ENCODE assay signal across 18 cellular contexts in the genomic region with DNA sequence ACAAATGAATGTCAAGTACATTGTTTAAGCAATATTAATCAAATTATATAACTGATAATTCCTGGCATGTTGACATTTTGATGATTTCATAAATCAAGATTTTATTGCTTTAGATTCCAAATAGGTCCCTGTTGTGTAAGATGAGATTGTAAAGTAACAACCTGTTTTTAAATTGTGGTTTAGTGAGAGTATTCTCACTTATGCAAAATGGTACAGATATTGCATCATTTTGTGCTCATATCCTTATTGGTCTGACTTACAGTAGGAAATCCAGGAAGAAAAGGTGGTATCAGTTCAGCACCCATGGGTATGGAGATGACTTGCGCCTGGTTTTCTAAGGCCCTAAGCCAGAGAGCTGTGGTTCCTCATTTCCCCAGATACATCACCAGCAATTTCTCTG.
DNase-seq lines count a peak whose midpoint lies in the region; ATAC-seq, FAIRE-seq and TF ChIP-seq lines count a peak whose summit lies in the region.
"Had no signal": no experiment of that assay in that cellular context is flagged by ENCODE, and none has a peak within 500 bp of the region (broad histone marks: within the 10 kb centered on the region; RNA-seq: fewer than 3 reads in every experiment).

No MANE protein-coding gene starts in this region.

- no peak overlapping the region for H2AFZ ChIP-seq in HepG2 (ENCODE audit: low read length)

- H3K27ac Mint-ChIP-seq in stimulated activated naive B cell treated with anti-CD40 and anti-IgM and Interleukin-4, amounts not matched to agents 10 μg/mL and 1 μg/mL and 100 μg/mL, for 72 hours = no peak overlapping the region
- H3K27ac Mint-ChIP-seq: H9, T-helper 17 cell had no signal

- H3K9ac ChIP-seq in HepG2 (ENCODE audit: insufficient read depth, low read depth, low read length) = no peak overlapping the region

- H3K27me3 Mint-ChIP-seq in stimulated activated naive B cell treated with anti-CD40 and anti-IgM and Interleukin-4, amounts not matched to agents 10 μg/mL and 1 μg/mL and 100 μg/mL, for 72 hours = peaks cover 0 to 5% of the 10 kb centered on the region in 2 donors

- no peaks in the 10 kb centered on the region for H3K4me1 ChIP-seq in HepG2 (ENCODE audit: insufficient read depth, low read length)
- no peaks in the 10 kb centered on the region for H3K4me1 ChIP-seq in right lobe of liver
- H3K4me1 ChIP-seq: adrenal gland had no signal

- H3K9me3 ChIP-seq in HepG2 (ENCODE audit: low read length) (no peaks in the 10 kb centered on the region), right lobe of liver (no peaks in the 10 kb centered on the region)
- H3K9me3 ChIP-seq: adrenal gland had no signal

- in situ Hi-C loops in HepG2 (cut with HindIII; ENCODE audit: extremely low pct_ligation_motif_present, low pct_unique_long_range_greater_than_20kb) = loop anchor here (10.0 kb wide), 1 partner anchor 353 kb away; no protein-coding TSS in a partner anchor

- no peaks in the 10 kb centered on the region for H3K4me1 Mint-ChIP-seq in stimulated activated naive B cell treated with anti-CD40 and anti-IgM and Interleukin-4, amounts not matched to agents 10 μg/mL and 1 μg/mL and 100 μg/mL, for 72 hours
- H3K4me1 Mint-ChIP-seq: H9 had no signal

- no peak for TF ChIP-seq RAD21 in HepG2 (CRISPR knock-in tag; IDR thresholded peaks at IDR 0.05)

- H3K9me3 Mint-ChIP-seq in stimulated activated naive B cell treated with anti-CD40 and anti-IgM and Interleukin-4, amounts not matched to agents 10 μg/mL and 1 μg/mL and 100 μg/mL, for 72 hours = no peaks in the 10 kb centered on the region
- H3K9me3 Mint-ChIP-seq: H9 had no signal

- H3K4me2 ChIP-seq in HepG2 (ENCODE audit: low read depth, low read length) = no peak overlapping the region

- no peaks in the 10 kb centered on the region for H4K20me1 ChIP-seq in HepG2 (ENCODE audit: insufficient read depth, low read length)

- H3K36me3 ChIP-seq in HepG2 (replicated peaks in 1 of 2; ENCODE audit: control insufficient read depth in 1 of 2, insufficient read depth in 2 of 2, low read length in 2 of 2) (no peaks in the 10 kb centered on the region), right lobe of liver (no peaks in the 10 kb centered on the region)
- H3K36me3 ChIP-seq: adrenal gland had no signal

- no peak for TF ChIP-seq EP300 in HepG2 (IDR thresholded peaks at IDR 0.05; ENCODE audit: low read depth in 2 of 2, low read length in 2 of 2)
- no peak for TF ChIP-seq EP300 in HepG2 (CRISPR knock-in tag; IDR thresholded peaks at IDR 0.05; ENCODE audit: borderline replicate concordance)

- POLR2A ChIA-PET in HepG2 (lab: Yijun Ruan, JAX) = no interaction called here

- FAIRE-seq in HepG2 (lab: Jason Lieb, UNC) = no peak
- FAIRE-seq: islet of Langerhans had no signal

- BruUV-seq in HepG2 (replicated peaks; lab: Mats Ljungman, UMichigan) = no TSS peak

- H3K79me2 ChIP-seq in HepG2 (ENCODE audit: insufficient read depth, low read length) = no peaks in the 10 kb centered on the region

- H3K27ac ChIP-seq in HepG2 (ENCODE audit: extremely low read length, insufficient read depth, low read length) (no peak overlapping the region), right lobe of liver (no peak overlapping the region)
- H3K27ac ChIP-seq: adrenal gland had no signal

- WGBS in HepG2 (ENCODE audit: low lambda C conversion rate) = 64% methylated on average over 1 of the region's 1 CpG
- WGBS in right lobe of liver (ENCODE audit: insufficient coverage, low coverage, low lambda C conversion rate, missing lambda C conversion rate) = 90% methylated on average over 1 of the region's 1 CpG

- ATAC-seq in HepG2 (no peak), right lobe of liver (no peak), HG02938 (IDR thresholded peaks at IDR 0.05; ENCODE audit: unreplicated experiment) (peak; percentile 46), GM21786 (IDR thresholded peaks at IDR 0.05; ENCODE audit: unreplicated experiment) (no peak)
- ATAC-seq in stimulated activated naive B cell treated with anti-CD40 and anti-IgM and Interleukin-4, amounts not matched to agents 10 μg/mL and 1 μg/mL and 100 μg/mL, for 72 hours (replicated peaks) = peak; percentile 31 to 78
- ATAC-seq: T-helper 17 cell had no signal

- no peak for TF ChIP-seq POLR2A in HepG2 (IDR thresholded peaks at IDR 0.05; ENCODE audit: insufficient read depth in 1 of 2, low read depth in 2 of 2, low read length in 2 of 2)
- TF ChIP-seq POLR2A in right lobe of liver (IDR thresholded peaks at IDR 0.05) = no peak

- DNase-seq in HepG2 (ENCODE audit: low spot score) (no peak), right lobe of liver (no peak), NOMO-1 (lab: John Stamatoyannopoulos, UW; ENCODE audit: unreplicated experiment in 2 of 2) (peak; percentile 16 to 49), cardiac septum (ENCODE audit: low spot score) (no peak), hypothalamus (lab: John Stamatoyannopoulos, UW) (no peak)
- no peak for DNase-seq in stimulated activated naive B cell treated with anti-CD40 and anti-IgM and Interleukin-4, amounts not matched to agents 10 μg/mL and 1 μg/mL and 100 μg/mL, for 72 hours
- DNase-seq: activated CD4-positive, alpha-beta T cell treated with anti-CD3 and anti-CD28 coated beads for 1 hour; activated T-cell treated with anti-CD3 and anti-CD28 coated beads, Interleukin-2, amount 50 U/mL, for 1 hour; adrenal gland; COR-L47; H9; KBM-7; NCI-H146; NCI-H526; T-helper 17 cell had no signal

- TF ChIP-seq CTCF in HepG2 (CRISPR knock-in tag; IDR thresholded peaks at IDR 0.05) (no peak), right lobe of liver (IDR thresholded peaks at IDR 0.05) (no peak)

- no peak overlapping the region for H3K4me3 Mint-ChIP-seq in stimulated activated naive B cell treated with anti-CD40 and anti-IgM and Interleukin-4, amounts not matched to agents 10 μg/mL and 1 μg/mL and 100 μg/mL, for 72 hours
- H3K4me3 Mint-ChIP-seq: H9, T-helper 17 cell had no signal

- H3K27me3 ChIP-seq in HepG2 (ENCODE audit: control insufficient read depth in 1 of 2, insufficient read depth in 2 of 2, low read length in 2 of 2) = no peaks in the 10 kb centered on the region
- H3K27me3 ChIP-seq in right lobe of liver = no peaks in the 10 kb centered on the region
- H3K27me3 ChIP-seq: adrenal gland had no signal

- intact Hi-C loops in HepG2 (cut with micrococcal nuclease; ENCODE audit: unreplicated experiment) = no loop called here
- intact Hi-C loops in right lobe of liver (cut with DNase I) = no loop called here
- intact Hi-C loops in cardiac septum (cut with DNase I) = loop anchor here (10.0 kb wide), 1 partner anchor 373 kb away; a partner anchor contains a TSS

- H3K4me3 ChIP-seq in HepG2 (replicated peaks in 1 of 3; ENCODE audit: insufficient read depth in 1 of 3, low read depth in 2 of 3, low read length in 3 of 3) (no peak overlapping the region), right lobe of liver (no peak overlapping the region)
- H3K4me3 ChIP-seq: adrenal gland had no signal

- no peaks in the 10 kb centered on the region for H3K36me3 Mint-ChIP-seq in stimulated activated naive B cell treated with anti-CD40 and anti-IgM and Interleukin-4, amounts not matched to agents 10 μg/mL and 1 μg/mL and 100 μg/mL, for 72 hours

- CTCF ChIA-PET in HepG2 (lab: Yijun Ruan, JAX; ENCODE audit: low intra/inter-chr PET ratio, low total read pairs) = no interaction called here

TF ChIP-seq in HepG2, 621 proteins besides CTCF, POLR2A, EP300 and RAD21:
- TF ChIP-seq, protein P1, sequence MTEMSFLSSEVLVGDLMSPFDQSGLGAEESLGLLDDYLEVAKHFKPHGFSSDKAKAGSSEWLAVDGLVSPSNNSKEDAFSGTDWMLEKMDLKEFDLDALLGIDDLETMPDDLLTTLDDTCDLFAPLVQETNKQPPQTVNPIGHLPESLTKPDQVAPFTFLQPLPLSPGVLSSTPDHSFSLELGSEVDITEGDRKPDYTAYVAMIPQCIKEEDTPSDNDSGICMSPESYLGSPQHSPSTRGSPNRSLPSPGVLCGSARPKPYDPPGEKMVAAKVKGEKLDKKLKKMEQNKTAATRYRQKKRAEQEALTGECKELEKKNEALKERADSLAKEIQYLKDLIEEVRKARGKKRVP (CRISPR knock-in tag; IDR thresholded peaks at IDR 0.05) = peak in 1 of 2 experiments; percentile 83; a peak in 2 of 4 replicates
- no peak for TF ChIP-seq ZNF678 (CRISPR knock-in tag; IDR thresholded peaks at IDR 0.05)
- peak; percentile 41; the same call in 1 of the 2 replicates for TF ChIP-seq CEBPB (IDR thresholded peaks at IDR 0.05; ENCODE audit: borderline replicate concordance, low read depth, low read length)

Comparison
In these comparisons a context has a peak if more than half of its experiments do, and no peak if none do; other contexts are left out.
1. ATAC-seq: peak in HG02938 (single experiment) and stimulated activated naive B cell treated with anti-CD40 and anti-IgM and Interleukin-4, amounts not matched to agents 10 μg/mL and 1 μg/mL and 100 μg/mL, for 72 hours (2 of 2); none in HepG2 (single experiment), right lobe of liver (0 of 4) and GM21786 (single experiment).
2. DNase-seq: peak in NOMO-1 (2 of 2); none in HepG2 (single experiment), right lobe of liver (0 of 3), stimulated activated naive B cell treated with anti-CD40 and anti-IgM and Interleukin-4, amounts not matched to agents 10 μg/mL and 1 μg/mL and 100 μg/mL, for 72 hours (single experiment), cardiac septum (single experiment) and hypothalamus (0 of 51).